18 cellular contexts compared by ENCODE assay signal in genomic region chr10:130363051-130363450, GRCh38.
"Had no signal": no experiment of that assay in that cellular context is flagged by ENCODE, and none has a peak within 500 bp of the region (broad histone marks: within the 10 kb centered on the region; RNA-seq: fewer than 3 reads in every experiment).

No MANE protein-coding gene starts in this region.

- H3K9me3 Mint-ChIP-seq: immature natural killer cell, neural progenitor cell had no signal

- H3K4me3 Mint-ChIP-seq: immature natural killer cell; nephron; neural progenitor cell; stimulated activated naive CD8-positive, alpha-beta T cell treated with anti-CD3 and anti-CD28 coated beads, Interleukin-15, amount 100 ng/mL, for 72 hours had no signal

- H3K4me1 Mint-ChIP-seq: immature natural killer cell; stimulated activated naive CD8-positive, alpha-beta T cell treated with anti-CD3 and anti-CD28 coated beads, Interleukin-15, amount 100 ng/mL, for 72 hours had no signal

- DNase-seq: colonic mucosa; dermis blood vessel endothelial cell; effector memory CD4-positive, alpha-beta T cell; foreskin keratinocyte; glutamatergic neuron; immature natural killer cell; kidney glomerular epithelial cell; lower lobe of right lung; psoas muscle; small intestine; stimulated activated CD4-positive, alpha-beta T cell treated with anti-CD3 and anti-CD28 coated beads, Interleukin-1b, Interleukin-23, amount 100 ng/mL, for 48 hours; stimulated activated CD4-positive, alpha-beta T cell treated with anti-CD3 and anti-CD28 coated beads, Interleukin-4, amount 100 ng/mL, for 1 hour; stimulated activated CD8-positive, alpha-beta memory T cell treated with anti-CD3 and anti-CD28 coated beads, Interleukin-4, amount 100 ng/mL, for 48 hours; stimulated activated naive CD4-positive, alpha-beta T cell; stimulated activated naive CD8-positive, alpha-beta T cell treated with anti-CD3 and anti-CD28 coated beads, Interleukin-15, amount 100 ng/mL, for 72 hours; transverse colon had no signal

- H3K27ac Mint-ChIP-seq: neural progenitor cell; stimulated activated naive CD8-positive, alpha-beta T cell treated with anti-CD3 and anti-CD28 coated beads, Interleukin-15, amount 100 ng/mL, for 72 hours had no signal

- H3K36me3 Mint-ChIP-seq: immature natural killer cell, neural progenitor cell had no signal

- ATAC-seq: foreskin keratinocyte; lower lobe of right lung; psoas muscle; stimulated activated naive CD8-positive, alpha-beta T cell treated with anti-CD3 and anti-CD28 coated beads, Interleukin-15, amount 100 ng/mL, for 72 hours had no signal
